8 cellular contexts compared by ENCODE assay signal in genomic region chr10:101043356-101043707, GRCh38. TPM values are rescaled to one million over a fixed set of nuclear protein-coding genes. Genes with fewer than 3 reads are reported as not detected.
A peak's percentile ranks its signal among the peaks of the same experiment; 100 is the strongest.
DNase-seq lines count a peak whose midpoint lies in the region; ATAC-seq, FAIRE-seq and TF ChIP-seq lines count a peak whose summit lies in the region.

No MANE protein-coding gene starts in this region.

- FAIRE-seq in kidney (lab: Jason Lieb, UNC), result no peak

- ATAC-seq in GM21529 (IDR thresholded peaks at IDR 0.05; ENCODE audit: unreplicated experiment), result no peak

- CTCF ChIA-PET in activated naive CD4-positive, alpha-beta T cell treated with anti-CD3 and anti-CD28 coated beads, Interleukin-2, amount 10 ng/mL, durations not matched to agents 7 days and 5 days (lab: Charles Lee), result interaction anchor here (0.7 to 8.4 kb wide), 13 partner anchors 8 to 466 kb away, joined by 3 to 68 read pairs (median 25); partner anchors contain the start of genes KAZALD1, PDZD7 and SFXN3

- peaks cover 0 to 19% of the 10 kb centered on the region in 2 donors for H3K27me3 ChIP-seq in tibial nerve

- TF ChIP-seq EP300 in tibial nerve (IDR thresholded peaks at IDR 0.05), result no peak

- H3K27me3 Mint-ChIP-seq in activated naive CD4-positive, alpha-beta T cell treated with anti-CD3 and anti-CD28 coated beads, Interleukin-2, amount 10 ng/mL, durations not matched to agents 7 days and 5 days, result peaks cover 53% of the 10 kb centered on the region
- H3K27me3 Mint-ChIP-seq in activated T-helper 1 cell treated with anti-CD3 and anti-CD28 coated beads, Interleukin-12 subunit alpha, Interleukin-12 subunit beta, Interleukin-2, Interleukin-4 antibody, amounts not matched to agents 30 ng/mL and 10 ng/mL and 1 ng/mL, durations not matched to agents 14 hours and 24 hours and 36 hours (ENCODE audit: insufficient read depth), result peaks cover 24% of the 10 kb centered on the region

- H3K9me3 ChIP-seq in kidney (ENCODE audit: control insufficient read depth in 1 of 2, low read length in 2 of 2), result no peaks in the 10 kb centered on the region
- no peaks in the 10 kb centered on the region for H3K9me3 ChIP-seq in tibial nerve

- intact Hi-C loops in activated T-helper 1 cell treated with anti-CD3 and anti-CD28 coated beads, Interleukin-12 subunit alpha, Interleukin-12 subunit beta, Interleukin-2, Interleukin-4 antibody, amounts not matched to agents 30 ng/mL and 10 ng/mL and 1 ng/mL, durations not matched to agents 14 hours and 24 hours and 36 hours (cut with micrococcal nuclease), result loop anchor here (5.0 kb wide), 1 partner anchor 671 kb away; no protein-coding TSS in a partner anchor
- intact Hi-C loops in kidney (cut with DNase I), result no loop called here

- H3K4me1 ChIP-seq in kidney (ENCODE audit: control insufficient read depth in 1 of 2, insufficient read depth in 1 of 2, low read depth in 1 of 2, low read length in 2 of 2) (peaks cover 11 to 13% of the 10 kb centered on the region in 2 donors), tibial nerve (peaks cover 0 to 31% (median 18%) of the 10 kb centered on the region in 4 donors)

- H3K36me3 ChIP-seq in kidney (ENCODE audit: control insufficient read depth in 1 of 2, insufficient read depth in 2 of 2, low read length in 2 of 2) (peaks cover 0 to 2% of the 10 kb centered on the region in 2 donors), tibial nerve (peaks cover 0 to 24% (median 0%) of the 10 kb centered on the region in 3 donors)

- H3K27ac Mint-ChIP-seq in activated naive CD4-positive, alpha-beta T cell treated with anti-CD3 and anti-CD28 coated beads, Interleukin-2, amount 10 ng/mL, durations not matched to agents 7 days and 5 days, result no peak overlapping the region
- peak overlapping the region; percentile 84 for H3K27ac Mint-ChIP-seq in activated T-helper 1 cell treated with anti-CD3 and anti-CD28 coated beads, Interleukin-12 subunit alpha, Interleukin-12 subunit beta, Interleukin-2, Interleukin-4 antibody, amounts not matched to agents 30 ng/mL and 10 ng/mL and 1 ng/mL, durations not matched to agents 14 hours and 24 hours and 36 hours

- H3K27ac ChIP-seq in kidney (ENCODE audit: low read depth in 2 of 2, low read length in 2 of 2) (peak overlapping the region; percentile 90), tibial nerve (peak overlapping the region; percentile 72 to 90 (median 84))

- peak overlapping the region; percentile 65 to 70 for H3K4me3 ChIP-seq in kidney (ENCODE audit: low read length in 2 of 2)
- peak overlapping the region; percentile 40 to 56 (median 43) for H3K4me3 ChIP-seq in tibial nerve

- peak overlapping the region; percentile 96 for H3K4me3 Mint-ChIP-seq in activated naive CD4-positive, alpha-beta T cell treated with anti-CD3 and anti-CD28 coated beads, Interleukin-2, amount 10 ng/mL, durations not matched to agents 7 days and 5 days
- H3K4me3 Mint-ChIP-seq in activated T-helper 1 cell treated with anti-CD3 and anti-CD28 coated beads, Interleukin-12 subunit alpha, Interleukin-12 subunit beta, Interleukin-2, Interleukin-4 antibody, amounts not matched to agents 30 ng/mL and 10 ng/mL and 1 ng/mL, durations not matched to agents 14 hours and 24 hours and 36 hours, result peak overlapping the region; percentile 91

- peak overlapping the region; percentile 70 to 72 for H3K9ac ChIP-seq in kidney (ENCODE audit: low read length in 2 of 2)

- no peaks in the 10 kb centered on the region for H3K9me3 Mint-ChIP-seq in activated naive CD4-positive, alpha-beta T cell treated with anti-CD3 and anti-CD28 coated beads, Interleukin-2, amount 10 ng/mL, durations not matched to agents 7 days and 5 days
- no peaks in the 10 kb centered on the region for H3K9me3 Mint-ChIP-seq in activated T-helper 1 cell treated with anti-CD3 and anti-CD28 coated beads, Interleukin-12 subunit alpha, Interleukin-12 subunit beta, Interleukin-2, Interleukin-4 antibody, amounts not matched to agents 30 ng/mL and 10 ng/mL and 1 ng/mL, durations not matched to agents 14 hours and 24 hours and 36 hours

- peaks cover 12% of the 10 kb centered on the region for H3K36me3 Mint-ChIP-seq in activated naive CD4-positive, alpha-beta T cell treated with anti-CD3 and anti-CD28 coated beads, Interleukin-2, amount 10 ng/mL, durations not matched to agents 7 days and 5 days
- H3K36me3 Mint-ChIP-seq in activated T-helper 1 cell treated with anti-CD3 and anti-CD28 coated beads, Interleukin-12 subunit alpha, Interleukin-12 subunit beta, Interleukin-2, Interleukin-4 antibody, amounts not matched to agents 30 ng/mL and 10 ng/mL and 1 ng/mL, durations not matched to agents 14 hours and 24 hours and 36 hours (ENCODE audit: low read depth), result peaks cover 15% of the 10 kb centered on the region

- TF ChIP-seq CTCF in kidney (IDR thresholded peaks at IDR 0.05; ENCODE audit: borderline replicate concordance, extremely low read depth, insufficient read depth) (no peak), tibial nerve (IDR thresholded peaks at IDR 0.05) (no peak)

- 19 to 24% methylated on average over 3 of the region's 3 CpGs for WGBS in tibial nerve, 2 donors

- no peak for DNase-seq in activated naive CD4-positive, alpha-beta T cell treated with anti-CD3 and anti-CD28 coated beads, Interleukin-2, amount 10 ng/mL, durations not matched to agents 7 days and 5 days
- no peak for DNase-seq in activated naive CD4-positive, alpha-beta T cell treated with anti-CD3 and anti-CD28 coated beads, Interleukin-2, amount 50 U/mL, for 16 hours
- no peak for DNase-seq in activated T-helper 1 cell treated with anti-CD3 and anti-CD28 coated beads, Interleukin-12 subunit alpha, Interleukin-12 subunit beta, Interleukin-2, Interleukin-4 antibody, amounts not matched to agents 30 ng/mL and 10 ng/mL and 1 ng/mL, durations not matched to agents 14 hours and 24 hours and 36 hours (ENCODE audit: low spot score)
- DNase-seq in kidney, result no peak
- no peak for DNase-seq in tibial nerve (ENCODE audit: low spot score in 2 of 2)
- DNase-seq in activated CD8-positive, alpha-beta memory T cell treated with anti-CD3 and anti-CD28 coated beads, Interleukin-2, amount 50 U/mL, for 4 hours, result no peak
- no peak for DNase-seq in hippocampal formation (lab: John Stamatoyannopoulos, UW)

- peaks cover 32% of the 10 kb centered on the region for H3K4me1 Mint-ChIP-seq in activated naive CD4-positive, alpha-beta T cell treated with anti-CD3 and anti-CD28 coated beads, Interleukin-2, amount 10 ng/mL, durations not matched to agents 7 days and 5 days
- peaks cover 29% of the 10 kb centered on the region for H3K4me1 Mint-ChIP-seq in activated T-helper 1 cell treated with anti-CD3 and anti-CD28 coated beads, Interleukin-12 subunit alpha, Interleukin-12 subunit beta, Interleukin-2, Interleukin-4 antibody, amounts not matched to agents 30 ng/mL and 10 ng/mL and 1 ng/mL, durations not matched to agents 14 hours and 24 hours and 36 hours (ENCODE audit: low read depth)

- TF ChIP-seq POLR2A in tibial nerve (IDR thresholded peaks at IDR 0.05), result no peak

RNA-seq across cellular contexts. Expression of gene SFXN3, which starts 12.3 kb away (rescaled TPM):
- total RNA-seq in activated T-helper 1 cell treated with anti-CD3 and anti-CD28 coated beads, Interleukin-12 subunit alpha, Interleukin-12 subunit beta, Interleukin-2, Interleukin-4 antibody, amounts not matched to agents 30 ng/mL and 10 ng/mL and 1 ng/mL, durations not matched to agents 14 hours and 24 hours and 36 hours, result 34.8 and 39.0 TPM in 2 replicates
- total RNA-seq in kidney, result 51.6 TPM
- 23.3 TPM for polyA plus RNA-seq in kidney (ENCODE audit: insufficient read depth, low read depth, low replicate concordance)
- 100 to 1,000 TPM in 2 of 4 donors, 10 to 100 TPM in 2; 77.4 to 181 (median 106) TPM for total RNA-seq in tibial nerve

RNA-seq across cellular contexts. Expression of gene PDZD7, which starts 12.4 kb away (rescaled TPM):
- total RNA-seq in activated T-helper 1 cell treated with anti-CD3 and anti-CD28 coated beads, Interleukin-12 subunit alpha, Interleukin-12 subunit beta, Interleukin-2, Interleukin-4 antibody, amounts not matched to agents 30 ng/mL and 10 ng/mL and 1 ng/mL, durations not matched to agents 14 hours and 24 hours and 36 hours, result 0.47 and 0.54 TPM in 2 replicates
- total RNA-seq in kidney (1.6 TPM), tibial nerve (1 to 10 TPM in 3 of 4 donors, under 1 TPM in 1; 0.84 to 2.4 (median 1.9) TPM)
- 1.9 TPM for polyA plus RNA-seq in kidney (ENCODE audit: insufficient read depth, low read depth, low replicate concordance)

RNA-seq across cellular contexts. Expression of gene KAZALD1, which starts 18.5 kb away (rescaled TPM):
- total RNA-seq in activated T-helper 1 cell treated with anti-CD3 and anti-CD28 coated beads, Interleukin-12 subunit alpha, Interleukin-12 subunit beta, Interleukin-2, Interleukin-4 antibody, amounts not matched to agents 30 ng/mL and 10 ng/mL and 1 ng/mL, durations not matched to agents 14 hours and 24 hours and 36 hours, result 0.57 and 0.73 TPM in 2 replicates
- total RNA-seq in kidney (9.8 TPM), tibial nerve (10 to 100 TPM in 1 of 4 donors, 1 to 10 TPM in 3; 4.0 to 13.5 (median 8.4) TPM)
- 9.7 TPM for polyA plus RNA-seq in kidney (ENCODE audit: insufficient read depth, low read depth, low replicate concordance)

RNA-seq across cellular contexts. Expression of gene LZTS2, which starts 43.7 kb away (rescaled TPM):
- 22.3 TPM in 2 replicates for total RNA-seq in activated T-helper 1 cell treated with anti-CD3 and anti-CD28 coated beads, Interleukin-12 subunit alpha, Interleukin-12 subunit beta, Interleukin-2, Interleukin-4 antibody, amounts not matched to agents 30 ng/mL and 10 ng/mL and 1 ng/mL, durations not matched to agents 14 hours and 24 hours and 36 hours
- total RNA-seq in kidney (54.7 TPM), tibial nerve (100 to 1,000 TPM in 2 of 4 donors, 10 to 100 TPM in 2; 81.4 to 134 (median 98.7) TPM)
- 47.3 TPM for polyA plus RNA-seq in kidney (ENCODE audit: insufficient read depth, low read depth, low replicate concordance)

RNA-seq across cellular contexts. Expression of gene TWNK, which starts 56.0 kb away (rescaled TPM):
- 41.1 and 42.3 TPM in 2 replicates for total RNA-seq in activated T-helper 1 cell treated with anti-CD3 and anti-CD28 coated beads, Interleukin-12 subunit alpha, Interleukin-12 subunit beta, Interleukin-2, Interleukin-4 antibody, amounts not matched to agents 30 ng/mL and 10 ng/mL and 1 ng/mL, durations not matched to agents 14 hours and 24 hours and 36 hours
- 8.9 TPM for total RNA-seq in kidney
- polyA plus RNA-seq in kidney (ENCODE audit: insufficient read depth, low read depth, low replicate concordance), result 3.8 TPM
- total RNA-seq in tibial nerve, result 10 to 100 TPM in 1 of 4 donors, 1 to 10 TPM in 3; 5.0 to 11.4 (median 6.6) TPM
